ENCODE assay signal across 8 cellular contexts in the genomic region with DNA sequence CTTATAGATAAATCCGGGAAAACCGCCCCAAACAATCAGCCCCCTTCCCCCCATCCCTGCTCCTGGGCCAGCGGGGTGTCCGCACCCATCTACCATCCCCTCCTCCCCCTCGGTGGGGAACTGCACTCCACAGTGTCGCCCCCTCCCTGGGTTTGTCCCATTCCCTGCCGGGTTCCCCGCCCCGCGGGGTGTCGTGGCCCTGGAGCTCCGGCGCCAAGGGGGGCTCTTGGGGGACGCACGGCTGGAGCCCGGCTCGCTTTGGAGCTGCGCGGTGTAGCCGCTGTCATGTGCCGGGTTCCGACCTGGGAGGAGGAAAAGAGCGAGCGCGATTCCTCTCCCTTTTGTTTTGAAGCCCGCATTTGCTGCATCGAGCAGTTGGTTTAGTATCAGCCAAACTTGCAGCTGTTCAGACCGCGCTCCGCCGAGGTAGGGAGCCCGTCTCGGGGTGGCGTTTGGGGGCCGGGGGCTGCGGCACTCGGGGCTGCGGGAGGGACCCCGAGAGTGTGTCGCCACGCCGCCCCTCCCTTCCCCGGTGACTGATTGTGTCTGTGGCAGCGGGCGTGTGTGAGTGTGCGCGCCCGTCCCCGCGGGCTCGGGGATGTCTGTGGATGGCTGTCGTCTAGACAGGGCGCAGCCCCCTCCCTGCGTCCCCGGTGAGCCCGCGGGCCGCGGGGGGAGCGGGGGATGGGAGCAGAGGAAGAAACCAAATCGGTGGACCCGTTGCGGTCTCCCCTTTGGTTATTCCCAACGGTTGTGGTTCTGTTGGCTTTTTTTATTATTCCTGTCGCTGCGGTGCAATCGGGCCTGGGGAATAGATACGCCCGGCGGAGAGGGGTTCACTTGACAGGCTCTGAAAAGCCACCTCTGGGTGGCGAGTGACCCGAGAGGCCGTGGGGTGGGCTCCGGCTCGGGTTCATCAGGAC. TPM values are rescaled to one million over a fixed set of nuclear protein-coding genes. Genes with fewer than 3 reads are reported as not detected.
DNase-seq lines count a peak whose midpoint lies in the region; ATAC-seq and TF ChIP-seq lines count a peak whose summit lies in the region.

No MANE protein-coding gene starts in this region.

- peaks cover 13% of the 10 kb centered on the region for H3K4me1 ChIP-seq in OCI-LY1 (ENCODE audit: insufficient read depth, low read length, severe bottlenecking)

- no peaks in the 10 kb centered on the region for H3K9me2 ChIP-seq in OCI-LY1 (ENCODE audit: low read depth, low read length)

- H3K36me3 Mint-ChIP-seq in natural killer cell (no peaks in the 10 kb centered on the region), type B pancreatic cell (no peaks in the 10 kb centered on the region)

- H3K9ac ChIP-seq in OCI-LY1 (ENCODE audit: low read length), result peak overlapping the region; percentile 25; the same call in 1 of the 2 replicates

- DNase-seq in SKM-1 treated with dmso at 0.1 percent for 144 hours (lab: John Stamatoyannopoulos, UW; ENCODE audit: unreplicated experiment) (peak; percentile 10), SKM-1 (lab: John Stamatoyannopoulos, UW; ENCODE audit: unreplicated experiment) (no peak), activated gamma-delta T cell treated with Interleukin-2 at 50 U/mL for 16 hours (peak; percentile 5), fibroblast of villous mesenchyme (ENCODE audit: low read depth) (peak; percentile 64), natural killer cell (no peak), type B pancreatic cell (ENCODE audit: extremely low spot score, unreplicated experiment) (peak; percentile 74)

- peaks cover 7 to 12% of the 10 kb centered on the region in 2 donors for H3K27me3 Mint-ChIP-seq in natural killer cell (ENCODE audit: low read depth in 2 of 2)
- H3K27me3 Mint-ChIP-seq in type B pancreatic cell, result no peaks in the 10 kb centered on the region

- peaks cover 11% of the 10 kb centered on the region; the same call in 1 of the 2 replicates for H3K27me3 ChIP-seq in OCI-LY1 (ENCODE audit: insufficient read depth, low read length)

- H2AFZ ChIP-seq in OCI-LY1 (ENCODE audit: low read length), result no peak overlapping the region

- H3K36me3 ChIP-seq in OCI-LY1 (ENCODE audit: insufficient read depth, low read length), result no peaks in the 10 kb centered on the region

- peak overlapping the region; percentile 83 for H3K4me2 ChIP-seq in OCI-LY1 (ENCODE audit: low read length)

- H3K9me3 Mint-ChIP-seq in natural killer cell (no peaks in the 10 kb centered on the region), type B pancreatic cell (no peaks in the 10 kb centered on the region)

- H3K9me3 ChIP-seq in OCI-LY1 (ENCODE audit: low read length), result no peaks in the 10 kb centered on the region

- peak overlapping the region; percentile 72 for H3K4me3 ChIP-seq in OCI-LY1 (ENCODE audit: low read depth, low read length, poor library complexity, severe bottlenecking)
- peak overlapping the region; percentile 95 for H3K4me3 ChIP-seq in fibroblast of villous mesenchyme (ENCODE audit: low read depth, low read length)

- H3F3A ChIP-seq in OCI-LY1 (ENCODE audit: insufficient read depth, low read length), result no peaks in the 10 kb centered on the region

- H3K27ac Mint-ChIP-seq in natural killer cell (peak overlapping the region in 1 of 2 donors; percentile 63), type B pancreatic cell (peak overlapping the region; percentile 87)

- intact Hi-C loops in natural killer cell (cut with micrococcal nuclease), result no loop called here

- H3K79me2 ChIP-seq in OCI-LY1 (ENCODE audit: insufficient read depth, low read length), result no peaks in the 10 kb centered on the region

- H4K20me1 ChIP-seq in OCI-LY1 (ENCODE audit: insufficient read depth, low read length), result no peaks in the 10 kb centered on the region

- peak overlapping the region; percentile 90 for H3K4me3 Mint-ChIP-seq in natural killer cell
- H3K4me3 Mint-ChIP-seq in type B pancreatic cell, result peak overlapping the region; percentile 93

- TF ChIP-seq CTCF in OCI-LY1 (IDR thresholded peaks at IDR 0.05; ENCODE audit: low read length) (no peak), fibroblast of villous mesenchyme (IDR thresholded peaks at IDR 0.05; ENCODE audit: insufficient read depth, low read depth, low read length) (no peak), natural killer cell (IDR thresholded peaks at IDR 0.05) (no peak), type B pancreatic cell (conservative IDR thresholded peaks at IDR 0.05) (no peak)

- H3K27ac ChIP-seq in OCI-LY1 (ENCODE audit: low read depth, low read length, poor library complexity, severe bottlenecking), result no peak overlapping the region

- peaks cover 4 to 19% of the 10 kb centered on the region in 2 donors for H3K4me1 Mint-ChIP-seq in natural killer cell
- H3K4me1 Mint-ChIP-seq in type B pancreatic cell (ENCODE audit: unreplicated experiment), result peaks cover 28% of the 10 kb centered on the region

- peak; percentile 23 to 45 (median 42) for ATAC-seq in natural killer cell
- ATAC-seq in HG03342 (IDR thresholded peaks at IDR 0.05; ENCODE audit: unreplicated experiment), result no peak

RNA-seq across cellular contexts. Expression of a gene that starts 0.8 kb away (rescaled TPM):
- 71.5 and 86.4 TPM in 2 replicates for total RNA-seq in fibroblast of villous mesenchyme
- 10 to 100 TPM in 1 of 3 donors, 1 to 10 TPM in 2; 6.9 to 10.2 (median 8.2) TPM for total RNA-seq in natural killer cell
- total RNA-seq in type B pancreatic cell (ENCODE audit: low replicate concordance), result 37.9 and 48.5 TPM in 2 replicates

Comparison
In these comparisons a context has a peak if more than half of its experiments do, and no peak if none do; other contexts are left out.
1. DNase-seq: peak in SKM-1 treated with dmso at 0.1 percent for 144 hours (single experiment), activated gamma-delta T cell treated with Interleukin-2 at 50 U/mL for 16 hours (single experiment), fibroblast of villous mesenchyme (single experiment) and type B pancreatic cell (single experiment); none in SKM-1 (single experiment) and natural killer cell (single experiment).